34 cellular contexts compared by ENCODE assay signal in the genomic region with DNA sequence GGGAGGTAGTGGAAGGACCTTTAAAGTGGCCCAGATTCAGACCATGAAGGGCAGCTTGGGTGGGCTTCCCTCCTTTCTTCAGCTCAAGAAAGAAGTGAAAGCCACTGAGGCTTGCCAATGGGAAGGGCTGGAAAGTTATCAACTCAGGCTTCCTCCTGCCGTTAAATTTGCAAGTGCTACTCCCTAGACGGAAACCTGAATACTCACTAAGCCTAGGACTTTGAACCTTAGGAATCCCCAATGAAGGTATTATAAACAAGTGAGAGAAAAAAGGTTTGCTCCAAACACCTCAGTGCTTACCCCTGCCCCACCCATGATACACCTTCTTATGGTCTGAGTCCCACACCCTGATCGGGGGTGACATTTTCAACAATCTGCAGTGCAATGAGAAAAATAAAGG.
"Had no signal": no experiment of that assay in that cellular context is flagged by ENCODE, and none has a peak within 500 bp of the region (broad histone marks: within the 10 kb centered on the region; RNA-seq: fewer than 3 reads in every experiment).

No MANE protein-coding gene starts in this region.

- H3K27me3 Mint-ChIP-seq: activated naive CD4-positive, alpha-beta T cell treated with anti-CD3 and anti-CD28 coated beads, Interleukin-2, amount 50 U/mL, for 24 hours had no signal

- H3K27ac ChIP-seq: ascending aorta, cardiac muscle cell, PC-9, RWPE1, VCaP had no signal

- H3K27me3 ChIP-seq: ascending aorta had no signal

- H3K9me3 ChIP-seq: ascending aorta had no signal

- FAIRE-seq: RCC 7860 had no signal

- H3K4me2 ChIP-seq: PC-9 had no signal

- H3K4me3 ChIP-seq: ascending aorta, cardiac muscle cell, PC-9 had no signal

- H3K9me3 Mint-ChIP-seq: activated CD8-positive, alpha-beta T cell treated with anti-CD3 and anti-CD28 coated beads for 36 hours; activated naive CD4-positive, alpha-beta T cell treated with anti-CD3 and anti-CD28 coated beads, Interleukin-2, amount 50 U/mL, for 24 hours; activated naive CD8-positive, alpha-beta T cell treated with anti-CD3 and anti-CD28 coated beads, Interleukin-2, amount 10 ng/mL, durations not matched to agents 7 days and 5 days; activated T-cell treated with anti-CD3 and anti-CD28 coated beads, Interleukin-2, amount 50 U/mL, for 72 hours; activated T-helper 17 cell treated with anti-CD3 and anti-CD28 coated beads, Interleukin-2, amount 50 U/mL, for 72 hours; central memory CD8-positive, alpha-beta T cell; T-cell had no signal

- H3K36me3 Mint-ChIP-seq: activated naive CD4-positive, alpha-beta T cell treated with anti-CD3 and anti-CD28 coated beads, Interleukin-2, amount 50 U/mL, for 24 hours; activated naive CD8-positive, alpha-beta T cell treated with anti-CD3 and anti-CD28 coated beads, Interleukin-2, amount 10 ng/mL, durations not matched to agents 7 days and 5 days; T-cell had no signal

- H3K4me1 Mint-ChIP-seq: central memory CD8-positive, alpha-beta T cell had no signal

- H2AFZ ChIP-seq: PC-9 had no signal

- DNase-seq: activated CD4-positive, alpha-beta T cell treated with anti-CD3 and anti-CD28 coated beads for 1 hour; activated CD4-positive, alpha-beta T cell treated with anti-CD3 and anti-CD28 coated beads for 48 hours; activated CD4-positive, CD25-positive, alpha-beta regulatory T cell; activated CD8-positive, alpha-beta T cell treated with anti-CD3 and anti-CD28 coated beads for 36 hours; activated gamma-delta T cell; activated naive CD4-positive, alpha-beta T cell treated with Interleukin-2 at 50 U/mL for 16 hours; activated naive CD8-positive, alpha-beta T cell treated with anti-CD3 and anti-CD28 coated beads, Interleukin-2, amount 10 ng/mL, durations not matched to agents 7 days and 5 days; activated T-cell treated with anti-CD3 and anti-CD28 coated beads, Interleukin-2, amount 50 U/mL, for 1 hour; activated T-cell treated with anti-CD3 and anti-CD28 coated beads, Interleukin-2, amount 50 U/mL, for 72 hours; amygdala; Kasumi-1; KG1; NCI-H1105 treated with DMSO at 0.1 percent for 48 hours; NCI-H1436; NCI-H1694; NCI-H1930; NCI-H2081 treated with DMSO at 0.1 percent for 48 hours; NCI-H226; NCI-H446 treated with DMSO at 0.1 percent for 48 hours; NCI-H69; PC-9; SIG-M5; T-cell; T-helper 17 cell had no signal

- H3K36me3 ChIP-seq: ascending aorta, cardiac muscle cell had no signal

- H3K4me3 Mint-ChIP-seq: activated CD8-positive, alpha-beta T cell treated with anti-CD3 and anti-CD28 coated beads for 36 hours; activated naive CD4-positive, alpha-beta T cell treated with anti-CD3 and anti-CD28 coated beads, Interleukin-2, amount 50 U/mL, for 24 hours; activated naive CD8-positive, alpha-beta T cell treated with anti-CD3 and anti-CD28 coated beads, Interleukin-2, amount 10 ng/mL, durations not matched to agents 7 days and 5 days; activated T-helper 17 cell treated with anti-CD3 and anti-CD28 coated beads, Interleukin-2, amount 50 U/mL, for 72 hours; central memory CD8-positive, alpha-beta T cell; T-cell; T-helper 17 cell had no signal

- H3K27ac Mint-ChIP-seq: activated CD8-positive, alpha-beta T cell treated with anti-CD3 and anti-CD28 coated beads for 36 hours; activated naive CD4-positive, alpha-beta T cell treated with anti-CD3 and anti-CD28 coated beads, Interleukin-2, amount 50 U/mL, for 24 hours; activated naive CD8-positive, alpha-beta T cell treated with anti-CD3 and anti-CD28 coated beads, Interleukin-2, amount 10 ng/mL, durations not matched to agents 7 days and 5 days; activated T-cell treated with anti-CD3 and anti-CD28 coated beads, Interleukin-2, amount 50 U/mL, for 72 hours; activated T-helper 17 cell treated with anti-CD3 and anti-CD28 coated beads, Interleukin-2, amount 50 U/mL, for 72 hours; T-cell; T-helper 17 cell had no signal

- ATAC-seq: activated CD8-positive, alpha-beta T cell treated with anti-CD3 and anti-CD28 coated beads for 36 hours; activated T-cell treated with anti-CD3 and anti-CD28 coated beads, Interleukin-2, amount 50 U/mL, for 72 hours; activated T-helper 17 cell treated with anti-CD3 and anti-CD28 coated beads, Interleukin-2, amount 50 U/mL, for 72 hours; Right ventricle myocardium inferior; SK-N-SH treated with all-trans-retinoic acid at 6 μM for 48 hours; T-cell; T-helper 17 cell had no signal
